In genomic region chr7:101308245-101309085, GRCh38 we compare ENCODE assay signal across 8 cellular contexts. TPM values are rescaled to one million over a fixed set of nuclear protein-coding genes. Genes with fewer than 3 reads are reported as not detected.
A peak's percentile ranks its signal among the peaks of the same experiment; 100 is the strongest.
DNase-seq lines count a peak whose midpoint lies in the region; ATAC-seq lines count a peak whose summit lies in the region.

No MANE protein-coding gene starts in this region.

- no peaks in the 10 kb centered on the region for H3K4me1 ChIP-seq in iPS DF 6.9 (ENCODE audit: control insufficient read depth, insufficient read depth, low read length)

- peak overlapping the region; percentile 93 for H3K27ac Mint-ChIP-seq in activated naive CD8-positive, alpha-beta T cell

- peaks cover 13% of the 10 kb centered on the region for H3K36me3 Mint-ChIP-seq in activated naive CD8-positive, alpha-beta T cell

- no peaks in the 10 kb centered on the region for H3K9me3 ChIP-seq in iPS DF 6.9 (ENCODE audit: control insufficient read depth, insufficient read depth, low read length)

- H3K4me3 ChIP-seq in iPS DF 6.9 (ENCODE audit: low read length) (peak overlapping the region; percentile 95), skin epidermis (peak overlapping the region; percentile 16 to 45 (median 30))

- peaks cover 10% of the 10 kb centered on the region; the same call in 1 of the 2 replicates for H3K36me3 ChIP-seq in iPS DF 6.9 (ENCODE audit: control insufficient read depth, insufficient read depth, low read length)

- no CpG with 5 or more reads among the region's 62 CpGs for WGBS in iPS DF 6.9 (ENCODE audit: insufficient coverage, insufficient read length)

- peak overlapping the region; percentile 96 for H3K4me3 Mint-ChIP-seq in activated naive CD8-positive, alpha-beta T cell

- H3K27me3 Mint-ChIP-seq in activated naive CD8-positive, alpha-beta T cell: peaks cover 20% of the 10 kb centered on the region

- H3K27ac ChIP-seq in iPS DF 6.9 (ENCODE audit: low read length) (no peak overlapping the region), skin epidermis (no peak overlapping the region)

- no peaks in the 10 kb centered on the region for H3K9me3 Mint-ChIP-seq in activated naive CD8-positive, alpha-beta T cell (ENCODE audit: low read depth)

- no peaks in the 10 kb centered on the region for H3K27me3 ChIP-seq in iPS DF 6.9 (ENCODE audit: control insufficient read depth, insufficient read depth, low read length)

- peaks cover 7% of the 10 kb centered on the region for H3K4me1 Mint-ChIP-seq in activated naive CD8-positive, alpha-beta T cell (ENCODE audit: low read depth)

- DNase-seq in G401 (ENCODE audit: low spot score) (peak; percentile 41), NCI-H2196 treated with DMSO at 0.1 percent for 48 hours (lab: John Stamatoyannopoulos, UW; ENCODE audit: unreplicated experiment) (peak; percentile 42), iPS DF 6.9 (ENCODE audit: low read depth, low spot score) (no peak), GF-D8 (lab: John Stamatoyannopoulos, UW) (no peak)

- ATAC-seq in GM18520 (IDR thresholded peaks at IDR 0.05; ENCODE audit: unreplicated experiment): no peak
- ATAC-seq in GM21360 (IDR thresholded peaks at IDR 0.05; ENCODE audit: unreplicated experiment): no peak

- in situ Hi-C loops in G401 (cut with HindIII; ENCODE audit: low sequenced_read_pairs): no loop called here

RNA-seq across cellular contexts. Expression of gene IFT22, which starts 13.1 kb away (rescaled TPM):
- 55.0 and 55.9 TPM in 2 replicates for total RNA-seq in G401 (2014; rRNA removed; shearing (Covaris generic))

RNA-seq across cellular contexts. Expression of gene COL26A1, which starts 54.2 kb away (rescaled TPM):
- total RNA-seq in G401 (2014; rRNA removed; shearing (Covaris generic)): 104 and 109 TPM in 2 replicates

Comparison
In these comparisons a context has a peak if more than half of its experiments do, and no peak if none do; other contexts are left out.
1. DNase-seq: peak in G401 (single experiment) and NCI-H2196 treated with DMSO at 0.1 percent for 48 hours (single experiment); none in iPS DF 6.9 (single experiment) and GF-D8 (single experiment).